Comparison of ENCODE assay signal across 14 cellular contexts in the genomic region with DNA sequence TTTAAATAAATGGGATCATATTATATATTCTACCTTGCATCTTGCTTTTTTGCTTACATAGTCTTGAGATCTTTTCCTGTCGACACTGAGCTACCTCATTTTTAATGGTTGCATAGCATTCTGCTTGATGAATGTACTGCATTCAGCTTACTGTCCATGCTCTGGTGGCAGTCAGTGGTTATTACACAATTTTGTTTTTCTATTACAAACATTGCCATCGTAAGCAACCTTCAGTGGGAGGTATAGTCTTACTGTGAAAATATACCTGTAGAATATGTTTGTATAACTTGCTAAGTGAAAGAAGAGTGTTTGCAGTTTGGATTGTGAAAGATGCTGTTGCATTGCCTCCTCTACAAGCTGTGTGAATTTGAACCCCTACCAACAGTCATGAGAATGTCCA. TPM values are rescaled to one million over a fixed set of nuclear protein-coding genes. Genes with fewer than 3 reads are reported as not detected.
A peak's percentile ranks its signal among the peaks of the same experiment; 100 is the strongest.
DNase-seq lines count a peak whose midpoint lies in the region; TF ChIP-seq lines count a peak whose summit lies in the region.
"Had no signal": no experiment of that assay in that cellular context is flagged by ENCODE, and none has a peak within 500 bp of the region (broad histone marks: within the 10 kb centered on the region; RNA-seq: fewer than 3 reads in every experiment).

No MANE protein-coding gene starts in this region.

- H3K27ac Mint-ChIP-seq in endothelial cell (ENCODE audit: unreplicated experiment) = no peak overlapping the region

- H3K9me3 ChIP-seq in A673 (ENCODE audit: low read depth, low read length, poor library complexity, severe bottlenecking) (no peaks in the 10 kb centered on the region), PC-9 (ENCODE audit: insufficient read depth, low read depth) (no peaks in the 10 kb centered on the region)
- H3K9me3 ChIP-seq: heart right ventricle, SK-N-SH had no signal

- H3K4me3 ChIP-seq in A673 (ENCODE audit: low read depth, low read length, poor library complexity, severe bottlenecking) (no peak overlapping the region), GM12864 (ENCODE audit: low read depth, low read length) (no peak overlapping the region), PC-9 (no peak overlapping the region)
- H3K4me3 ChIP-seq: heart right ventricle had no signal

- peaks cover 26% of the 10 kb centered on the region for H3F3A ChIP-seq in PC-9 (ENCODE audit: insufficient read depth, low read depth)

- H3K27me3 ChIP-seq in A673 (replicated peaks; ENCODE audit: insufficient read depth, low read depth, low read length, poor library complexity) = no peaks in the 10 kb centered on the region
- no peaks in the 10 kb centered on the region for H3K27me3 ChIP-seq in PC-9 (ENCODE audit: insufficient read depth, low read depth)
- H3K27me3 ChIP-seq: heart right ventricle had no signal

- H3K4me1 Mint-ChIP-seq in endothelial cell (ENCODE audit: unreplicated experiment) = peaks cover 3% of the 10 kb centered on the region

- H3K9me2 ChIP-seq in PC-9 (ENCODE audit: insufficient read depth) = no peaks in the 10 kb centered on the region
- H3K9me2 ChIP-seq: SK-N-SH had no signal

- BruUV-seq in A673 (replicated peaks; lab: Mats Ljungman, UMichigan) = no TSS peak
- no TSS peak for BruUV-seq in PC-9 (replicated peaks; lab: Mats Ljungman, UMichigan)

- H3K4me2 ChIP-seq in PC-9 = no peak overlapping the region
- H3K4me2 ChIP-seq: SK-N-SH had no signal

- H3K36me3 ChIP-seq in A673 (ENCODE audit: insufficient read depth, low read length, poor library complexity, severe bottlenecking) (peaks cover 62% of the 10 kb centered on the region), PC-9 (ENCODE audit: low read depth) (peaks cover 45% of the 10 kb centered on the region)

- POLR2A ChIA-PET in A673 (lab: Charles Lee; ENCODE audit: low non-redundant PET) (interaction anchor here (0.6 kb wide), 1 partner anchor 181 kb away, joined by 3 read pairs; no protein-coding TSS in a partner anchor), PC-9 (lab: Charles Lee; ENCODE audit: unreplicated experiment) (no interaction called here)

- intact Hi-C loops in A673 (cut with micrococcal nuclease; ENCODE audit: unreplicated experiment) (no loop called here), PC-9 (cut with micrococcal nuclease; ENCODE audit: unreplicated experiment) (loop anchor here (5.0 kb wide), 1 partner anchor 43 kb away; a partner anchor contains a TSS)

- H3K27ac ChIP-seq in A673 (ENCODE audit: low read depth, low read length, poor library complexity, severe bottlenecking) (no peak overlapping the region), PC-9 (no peak overlapping the region)
- H3K27ac ChIP-seq: heart right ventricle had no signal

- H3K4me3 Mint-ChIP-seq in endothelial cell (ENCODE audit: unreplicated experiment) = peak overlapping the region; percentile 64
- H3K4me3 Mint-ChIP-seq: naive thymus-derived CD4-positive, alpha-beta T cell had no signal

- no peaks in the 10 kb centered on the region for H3K27me3 Mint-ChIP-seq in endothelial cell (ENCODE audit: unreplicated experiment)
- H3K27me3 Mint-ChIP-seq: naive thymus-derived CD4-positive, alpha-beta T cell had no signal

- no peaks in the 10 kb centered on the region for H3K9me3 Mint-ChIP-seq in endothelial cell (ENCODE audit: unreplicated experiment)

- H4K20me1 ChIP-seq in PC-9 (ENCODE audit: insufficient read depth) = no peaks in the 10 kb centered on the region

- no peaks in the 10 kb centered on the region for H3K79me2 ChIP-seq in PC-9 (ENCODE audit: low read depth)

- DNase-seq in A673 (ENCODE audit: low spot score) (no peak), GM12864 (ENCODE audit: low read depth) (no peak), PC-9 (no peak), endothelial cell (ENCODE audit: low spot score) (no peak), foreskin melanocyte (no peak), NCI-H345 (lab: John Stamatoyannopoulos, UW) (no peak), NCI-H2029 (lab: John Stamatoyannopoulos, UW) (no peak)
- no peak for DNase-seq in stimulated activated CD4-positive, alpha-beta T cell treated with anti-CD3 and anti-CD28 coated beads, Interleukin-2, amount 100 ng/mL, for 24 hours
- DNase-seq: anterior cingulate cortex; heart right ventricle; naive thymus-derived CD4-positive, alpha-beta T cell; NCI-H1694; retina; SK-N-SH had no signal

- peak; percentile 37 for TF ChIP-seq CTCF in A673 (conservative IDR thresholded peaks at IDR 0.05; ENCODE audit: low read depth, low read length)
- TF ChIP-seq CTCF in GM12864 (IDR thresholded peaks at IDR 0.05; ENCODE audit: low read depth, low read length, missing control alignments) = peak; percentile 33
- 0 out of 2 replicates have a peak, but pooled peaks have one; percentile 22 for TF ChIP-seq CTCF in PC-9 (conservative IDR thresholded peaks at IDR 0.05)
- TF ChIP-seq CTCF in endothelial cell (IDR thresholded peaks at IDR 0.05; ENCODE audit: unreplicated experiment) = peak; percentile 54

- peaks cover 52% of the 10 kb centered on the region for H3K36me3 Mint-ChIP-seq in endothelial cell (ENCODE audit: low read depth, unreplicated experiment)

- CTCF ChIA-PET in A673 (lab: Charles Lee) = no interaction called here
- CTCF ChIA-PET in PC-9 (lab: Charles Lee) = interaction anchor here (0.5 kb wide), 1 partner anchor 12 kb away, joined by 5 read pairs; no protein-coding TSS in a partner anchor

- H2AFZ ChIP-seq in PC-9 = no peak overlapping the region

- H3K4me1 ChIP-seq in A673 (ENCODE audit: insufficient read depth, low read length, poor library complexity, severe bottlenecking) = no peaks in the 10 kb centered on the region
- peaks cover 19% of the 10 kb centered on the region for H3K4me1 ChIP-seq in PC-9 (replicated peaks; ENCODE audit: insufficient read depth)
- H3K4me1 ChIP-seq: heart right ventricle had no signal

RNA-seq across cellular contexts. Expression of a gene that starts 43.4 kb away (rescaled TPM):
- 117 and 123 TPM in 2 replicates for total RNA-seq in A673 (2021)
- total RNA-seq in PC-9 (2021) = 75.6 and 95.0 TPM in 2 replicates
- total RNA-seq in endothelial cell (ENCODE audit: unreplicated experiment) = 101 TPM

RNA-seq across cellular contexts. Expression of a gene that starts 52.0 kb away (rescaled TPM):
- total RNA-seq in A673 (2021) = 0.37 and 0.39 TPM in 2 replicates
- not detected in 2 replicates for total RNA-seq in PC-9 (2021)
- 0.13 TPM for total RNA-seq in endothelial cell (ENCODE audit: unreplicated experiment)
- total RNA-seq: heart right ventricle had no signal
